Comparison of ENCODE assay signal across 8 cellular contexts in the genomic region with DNA sequence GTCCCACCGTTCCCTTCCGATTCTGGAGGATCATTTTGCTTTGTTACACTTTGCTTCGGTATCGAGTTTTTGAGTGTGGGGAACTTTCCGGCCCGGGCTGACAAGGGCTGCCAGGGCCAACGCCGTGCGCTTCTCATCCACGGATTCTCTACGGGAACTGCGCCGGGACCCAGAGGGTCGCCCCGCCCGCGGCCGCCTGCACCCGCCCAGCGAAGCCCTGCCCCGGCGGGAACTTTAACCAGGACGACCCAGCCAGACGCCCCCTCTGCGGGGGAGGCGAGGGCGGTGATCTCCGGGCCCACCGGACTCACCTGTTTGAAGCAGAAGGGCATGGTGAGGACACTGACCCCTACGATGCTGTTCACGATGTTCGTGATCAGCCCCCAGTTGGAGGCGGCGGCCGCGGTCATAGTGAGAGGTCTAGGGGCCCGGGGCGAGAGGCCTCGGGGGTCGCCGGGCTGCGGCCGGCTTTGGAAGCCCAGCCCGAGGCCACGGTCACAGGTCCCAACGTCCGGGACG. TPM values are rescaled to one million over a fixed set of nuclear protein-coding genes. Genes with fewer than 3 reads are reported as not detected.
DNase-seq lines count a peak whose midpoint lies in the region; TF ChIP-seq lines count a peak whose summit lies in the region.

No MANE protein-coding gene starts in this region.

- peak overlapping the region; percentile 46 for H3K9ac ChIP-seq in rectal smooth muscle tissue (ENCODE audit: low read length)

- H3K4me1 ChIP-seq in cardiac muscle cell (ENCODE audit: low read depth) (peaks cover 6% of the 10 kb centered on the region), rectal smooth muscle tissue (ENCODE audit: control insufficient read depth, insufficient read depth, low read length) (peaks cover 10% of the 10 kb centered on the region)

- TF ChIP-seq CTCF in cardiac muscle cell (IDR thresholded peaks at IDR 0.05; ENCODE audit: low read depth, low read length), result no peak

- peaks cover 5% of the 10 kb centered on the region for H3K36me3 Mint-ChIP-seq in activated T-helper 1 cell treated with anti-CD3 and anti-CD28 coated beads, Interleukin-12 subunit alpha, Interleukin-12 subunit beta, Interleukin-2, Interleukin-4 antibody, amounts not matched to agents 30 ng/mL and 10 ng/mL and 1 ng/mL, durations not matched to agents 14 hours and 24 hours and 36 hours (ENCODE audit: low read depth)

- intact Hi-C loops in activated T-helper 1 cell treated with anti-CD3 and anti-CD28 coated beads, Interleukin-12 subunit alpha, Interleukin-12 subunit beta, Interleukin-2, Interleukin-4 antibody, amounts not matched to agents 30 ng/mL and 10 ng/mL and 1 ng/mL, durations not matched to agents 14 hours and 24 hours and 36 hours (cut with micrococcal nuclease), result loop anchor here (1.0 to 5.0 kb wide), 8 partner anchors 9 to 417 kb away; a partner anchor contains a TSS

- no peaks in the 10 kb centered on the region for H3K9me3 ChIP-seq in cardiac muscle cell (ENCODE audit: low read depth)

- H3K4me3 ChIP-seq in cardiac muscle cell, result peak overlapping the region; percentile 72
- H3K4me3 ChIP-seq in rectal smooth muscle tissue (ENCODE audit: low read length), result peak overlapping the region; percentile 92

- H3K27ac Mint-ChIP-seq in activated T-helper 1 cell treated with anti-CD3 and anti-CD28 coated beads, Interleukin-12 subunit alpha, Interleukin-12 subunit beta, Interleukin-2, Interleukin-4 antibody, amounts not matched to agents 30 ng/mL and 10 ng/mL and 1 ng/mL, durations not matched to agents 14 hours and 24 hours and 36 hours, result peak overlapping the region; percentile 65

- H3K4me1 Mint-ChIP-seq in activated T-helper 1 cell treated with anti-CD3 and anti-CD28 coated beads, Interleukin-12 subunit alpha, Interleukin-12 subunit beta, Interleukin-2, Interleukin-4 antibody, amounts not matched to agents 30 ng/mL and 10 ng/mL and 1 ng/mL, durations not matched to agents 14 hours and 24 hours and 36 hours (ENCODE audit: low read depth), result peaks cover 27% of the 10 kb centered on the region

- H3K27me3 Mint-ChIP-seq in activated T-helper 1 cell treated with anti-CD3 and anti-CD28 coated beads, Interleukin-12 subunit alpha, Interleukin-12 subunit beta, Interleukin-2, Interleukin-4 antibody, amounts not matched to agents 30 ng/mL and 10 ng/mL and 1 ng/mL, durations not matched to agents 14 hours and 24 hours and 36 hours (ENCODE audit: insufficient read depth), result no peaks in the 10 kb centered on the region

- no peaks in the 10 kb centered on the region for H3K36me3 ChIP-seq in cardiac muscle cell
- no peaks in the 10 kb centered on the region for H3K36me3 ChIP-seq in rectal smooth muscle tissue (ENCODE audit: control insufficient read depth, insufficient read depth, low read length)

- no peaks in the 10 kb centered on the region for H3K9me3 Mint-ChIP-seq in activated T-helper 1 cell treated with anti-CD3 and anti-CD28 coated beads, Interleukin-12 subunit alpha, Interleukin-12 subunit beta, Interleukin-2, Interleukin-4 antibody, amounts not matched to agents 30 ng/mL and 10 ng/mL and 1 ng/mL, durations not matched to agents 14 hours and 24 hours and 36 hours

- H3K27ac ChIP-seq in cardiac muscle cell (peak overlapping the region; percentile 34), rectal smooth muscle tissue (ENCODE audit: low read depth, low read length) (peak overlapping the region; percentile 88)

- DNase-seq in NCI-H748 (lab: John Stamatoyannopoulos, UW; ENCODE audit: unreplicated experiment), result peak; percentile 18
- no peak for DNase-seq in NCI-H748 treated with DMSO at 0.1 percent for 48 hours (lab: John Stamatoyannopoulos, UW)
- peak; percentile 37 for DNase-seq in HK-2 (ENCODE audit: unreplicated experiment)
- DNase-seq in activated T-helper 1 cell treated with anti-CD3 and anti-CD28 coated beads, Interleukin-12 subunit alpha, Interleukin-12 subunit beta, Interleukin-2, Interleukin-4 antibody, amounts not matched to agents 30 ng/mL and 10 ng/mL and 1 ng/mL, durations not matched to agents 14 hours and 24 hours and 36 hours (ENCODE audit: low spot score), result peak; percentile 30
- DNase-seq in cardiac muscle cell (ENCODE audit: low read depth in 1 of 2, low spot score in 1 of 2), result peak in 1 of 2 donors; percentile 24
- DNase-seq in amniotic stem cell (lab: John Stamatoyannopoulos, UW), result no peak
- no peak for DNase-seq in activated CD4-positive, CD25-positive, alpha-beta regulatory T cell (lab: John Stamatoyannopoulos, UW)

- no peaks in the 10 kb centered on the region for H3K27me3 ChIP-seq in cardiac muscle cell
- H3K27me3 ChIP-seq in rectal smooth muscle tissue (ENCODE audit: control insufficient read depth, insufficient read depth, low read length), result no peaks in the 10 kb centered on the region

- H3K4me3 Mint-ChIP-seq in activated T-helper 1 cell treated with anti-CD3 and anti-CD28 coated beads, Interleukin-12 subunit alpha, Interleukin-12 subunit beta, Interleukin-2, Interleukin-4 antibody, amounts not matched to agents 30 ng/mL and 10 ng/mL and 1 ng/mL, durations not matched to agents 14 hours and 24 hours and 36 hours, result peak overlapping the region; percentile 90

RNA-seq across cellular contexts. Expression of a gene that starts 0.5 kb away (rescaled TPM):
- 99.7 and 101 TPM in 2 replicates for total RNA-seq in activated T-helper 1 cell treated with anti-CD3 and anti-CD28 coated beads, Interleukin-12 subunit alpha, Interleukin-12 subunit beta, Interleukin-2, Interleukin-4 antibody, amounts not matched to agents 30 ng/mL and 10 ng/mL and 1 ng/mL, durations not matched to agents 14 hours and 24 hours and 36 hours
- total RNA-seq in cardiac muscle cell, result 104 and 131 TPM in 2 replicates
- 68.1 and 94.4 TPM in 2 replicates for polyA plus RNA-seq in cardiac muscle cell

RNA-seq across cellular contexts. Expression of a gene that starts 55.5 kb away (rescaled TPM):
- total RNA-seq in activated T-helper 1 cell treated with anti-CD3 and anti-CD28 coated beads, Interleukin-12 subunit alpha, Interleukin-12 subunit beta, Interleukin-2, Interleukin-4 antibody, amounts not matched to agents 30 ng/mL and 10 ng/mL and 1 ng/mL, durations not matched to agents 14 hours and 24 hours and 36 hours, result 71.9 and 78.3 TPM in 2 replicates
- total RNA-seq in cardiac muscle cell, result 52.3 and 67.4 TPM in 2 replicates
- polyA plus RNA-seq in cardiac muscle cell, result 112 and 142 TPM in 2 replicates

RNA-seq across cellular contexts. Expression of a gene that starts 55.7 kb away (rescaled TPM):
- total RNA-seq in activated T-helper 1 cell treated with anti-CD3 and anti-CD28 coated beads, Interleukin-12 subunit alpha, Interleukin-12 subunit beta, Interleukin-2, Interleukin-4 antibody, amounts not matched to agents 30 ng/mL and 10 ng/mL and 1 ng/mL, durations not matched to agents 14 hours and 24 hours and 36 hours, result 37.7 and 41.0 TPM in 2 replicates
- 42.4 and 52.5 TPM in 2 replicates for total RNA-seq in cardiac muscle cell
- polyA plus RNA-seq in cardiac muscle cell, result 19.7 and 34.8 TPM in 2 replicates

Comparison
In these comparisons a context has a peak if more than half of its experiments do, and no peak if none do; other contexts are left out.
1. DNase-seq: peak in NCI-H748 (single experiment), HK-2 (single experiment) and activated T-helper 1 cell treated with anti-CD3 and anti-CD28 coated beads, Interleukin-12 subunit alpha, Interleukin-12 subunit beta, Interleukin-2, Interleukin-4 antibody, amounts not matched to agents 30 ng/mL and 10 ng/mL and 1 ng/mL, durations not matched to agents 14 hours and 24 hours and 36 hours (single experiment); none in NCI-H748 treated with DMSO at 0.1 percent for 48 hours (single experiment), amniotic stem cell (single experiment) and activated CD4-positive, CD25-positive, alpha-beta regulatory T cell (0 of 4).